In the genomic region with DNA sequence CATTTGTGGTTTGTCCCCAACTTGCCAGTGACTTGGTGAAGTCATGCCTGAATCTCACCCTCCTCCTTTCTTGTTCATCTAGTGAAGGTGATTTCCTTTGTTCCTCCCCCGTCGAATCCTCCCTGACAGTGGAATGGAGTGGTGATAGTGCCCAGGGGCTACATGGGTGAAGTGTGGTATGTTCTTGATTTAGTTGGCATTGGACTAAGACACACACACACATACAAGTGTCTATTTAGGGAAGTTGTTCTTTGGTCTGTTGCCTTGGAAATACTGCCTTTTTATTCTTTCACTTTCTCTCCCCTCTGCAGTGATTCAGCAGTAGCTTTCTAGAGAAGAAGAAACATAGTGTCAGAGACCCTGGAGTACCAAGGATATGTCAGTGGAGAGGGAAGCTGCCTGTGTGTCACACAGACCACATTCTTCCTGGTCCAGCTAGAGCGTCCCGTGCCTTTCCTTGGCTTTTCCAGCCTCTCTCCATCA, we compare ENCODE assay signal across 8 cellular contexts. TPM values are rescaled to one million over a fixed set of nuclear protein-coding genes. Genes with fewer than 3 reads are reported as not detected.
DNase-seq lines count a peak whose midpoint lies in the region; ATAC-seq and TF ChIP-seq lines count a peak whose summit lies in the region.

No MANE protein-coding gene starts in this region.

- H3K27ac ChIP-seq in SK-N-SH (ENCODE audit: low read depth in 2 of 2, low read length in 1 of 2) = peak overlapping the region; percentile 3 to 62; a peak in 1 of 4 replicates
- H3K27ac ChIP-seq in gastroesophageal sphincter = peak overlapping the region; percentile 24 to 59 (median 48)

- no peak for TF ChIP-seq RAD21 in SK-N-SH (IDR thresholded peaks at IDR 0.05; ENCODE audit: low read length)

- no peak overlapping the region for H3K4me2 ChIP-seq in SK-N-SH

- no peaks in the 10 kb centered on the region for H3K9me2 ChIP-seq in SK-N-SH

- no peak overlapping the region for H3K9ac ChIP-seq in SK-N-SH

- H4K20me1 ChIP-seq in SK-N-SH (ENCODE audit: insufficient read depth) = 0 out of 2 replicates have a peak, but pooled peaks cover 7% of the 10 kb centered on the region

- H3K9me3 ChIP-seq in SK-N-SH = no peaks in the 10 kb centered on the region
- no peaks in the 10 kb centered on the region for H3K9me3 ChIP-seq in gastroesophageal sphincter

- POLR2A ChIA-PET in SK-N-SH (lab: Yijun Ruan, JAX) = no interaction called here

- no peak overlapping the region for H2AFZ ChIP-seq in SK-N-SH (ENCODE audit: low read depth)

- WGBS in SK-N-SH (ENCODE audit: low lambda C conversion rate) = 92% methylated on average over 4 of the region's 4 CpGs
- 39 to 53% methylated on average over 4 of the region's 4 CpGs for WGBS in gastroesophageal sphincter (ENCODE audit: low coverage in 1 of 2), 2 donors

- CTCF ChIA-PET in SK-N-SH (lab: Yijun Ruan, JAX) = no interaction called here

- peak; percentile 55 for ATAC-seq in GM18498 (IDR thresholded peaks at IDR 0.05; ENCODE audit: unreplicated experiment)
- peak; percentile 51 for ATAC-seq in HG02610 (IDR thresholded peaks at IDR 0.05; ENCODE audit: unreplicated experiment)
- peak; percentile 37 for ATAC-seq in gastroesophageal sphincter
- no peak for ATAC-seq in esophagus mucosa

- TF ChIP-seq EP300 in SK-N-SH (IDR thresholded peaks at IDR 0.05; ENCODE audit: borderline replicate concordance in 1 of 2, low read depth in 1 of 2, low read length in 1 of 2) (no peak), gastroesophageal sphincter (IDR thresholded peaks at IDR 0.05) (no peak)

- H3K36me3 ChIP-seq in SK-N-SH (replicated peaks in 1 of 2; ENCODE audit: control insufficient read depth in 1 of 2, insufficient read depth in 2 of 2, low read length in 1 of 2) (peaks cover 0 to 5% of the 10 kb centered on the region in 2 experiments), gastroesophageal sphincter (peaks cover 0 to 9% of the 10 kb centered on the region in 2 donors)

- peaks cover 5% of the 10 kb centered on the region for H3F3A ChIP-seq in SK-N-SH (replicated peaks; ENCODE audit: insufficient read depth)

- H3K4me3 ChIP-seq in SK-N-SH (ENCODE audit: low read depth in 2 of 2, low read length in 1 of 2) = no peak overlapping the region
- H3K4me3 ChIP-seq in gastroesophageal sphincter = no peak overlapping the region

- H3K27me3 ChIP-seq in SK-N-SH (ENCODE audit: insufficient read depth) = no peaks in the 10 kb centered on the region
- H3K27me3 ChIP-seq in gastroesophageal sphincter = no peaks in the 10 kb centered on the region

- no peak for TF ChIP-seq CTCF in SK-N-SH (IDR thresholded peaks at IDR 0.05)
- TF ChIP-seq CTCF in gastroesophageal sphincter (IDR thresholded peaks at IDR 0.05) = no peak

- H3K79me2 ChIP-seq in SK-N-SH (ENCODE audit: insufficient read depth) = peaks cover 45% of the 10 kb centered on the region

- DNase-seq in SK-N-SH (no peak), ureter (ENCODE audit: low spot score) (peak; percentile 31), retina (no peak), NCI-H2227 treated with DMSO at 0.1 percent for 48 hours (lab: John Stamatoyannopoulos, UW) (no peak)

- no peak for TF ChIP-seq POLR2A in gastroesophageal sphincter (IDR thresholded peaks at IDR 0.05)

- H3K4me1 ChIP-seq in SK-N-SH (ENCODE audit: control insufficient read depth in 1 of 2, insufficient read depth in 2 of 2, low read depth in 1 of 2, low read length in 1 of 2) (peaks cover 8 to 25% of the 10 kb centered on the region in 2 experiments; a peak in 2 of 4 replicates), gastroesophageal sphincter (peaks cover 3 to 96% (median 35%) of the 10 kb centered on the region in 3 donors)

TF ChIP-seq in SK-N-SH, 30 proteins besides CTCF, POLR2A, EP300 and RAD21:
- TF ChIP-seq NFIC (IDR thresholded peaks at IDR 0.05; ENCODE audit: borderline replicate concordance) (no peak), TAF1 (IDR thresholded peaks at IDR 0.05; ENCODE audit: borderline replicate concordance, low read depth, low read length) (no peak), TCF12 (IDR thresholded peaks at IDR 0.05) (no peak), YY1 (IDR thresholded peaks at IDR 0.05; ENCODE audit: low read depth) (no peak), CHD2 (IDR thresholded peaks at IDR 0.05; ENCODE audit: low read length, partially characterized antibody) (no peak), TEAD4 (IDR thresholded peaks at IDR 0.05; ENCODE audit: borderline replicate concordance, insufficient read depth) (no peak), FOXM1 (IDR thresholded peaks at IDR 0.05; ENCODE audit: low read depth) (no peak), GATA2 (CRISPR knock-in tag; IDR thresholded peaks at IDR 0.05) (no peak), FOSL2 (IDR thresholded peaks at IDR 0.05; ENCODE audit: borderline replicate concordance, low read depth) (no peak), RXRA (IDR thresholded peaks at IDR 0.05; ENCODE audit: borderline replicate concordance, low read depth) (no peak), POLR2AphosphoS5 (IDR thresholded peaks at IDR 0.05; ENCODE audit: low read depth, low read length) (no peak), MEF2A (IDR thresholded peaks at IDR 0.05; ENCODE audit: borderline replicate concordance, low read depth) (no peak), EZH2phosphoT487 (IDR thresholded peaks at IDR 0.05; ENCODE audit: borderline replicate concordance, low read depth) (no peak), SIN3A (IDR thresholded peaks at IDR 0.05; ENCODE audit: borderline replicate concordance, low read depth, low read length) (no peak), RFX5 (IDR thresholded peaks at IDR 0.05; ENCODE audit: low read length) (no peak)
- TF ChIP-seq, protein P1, sequence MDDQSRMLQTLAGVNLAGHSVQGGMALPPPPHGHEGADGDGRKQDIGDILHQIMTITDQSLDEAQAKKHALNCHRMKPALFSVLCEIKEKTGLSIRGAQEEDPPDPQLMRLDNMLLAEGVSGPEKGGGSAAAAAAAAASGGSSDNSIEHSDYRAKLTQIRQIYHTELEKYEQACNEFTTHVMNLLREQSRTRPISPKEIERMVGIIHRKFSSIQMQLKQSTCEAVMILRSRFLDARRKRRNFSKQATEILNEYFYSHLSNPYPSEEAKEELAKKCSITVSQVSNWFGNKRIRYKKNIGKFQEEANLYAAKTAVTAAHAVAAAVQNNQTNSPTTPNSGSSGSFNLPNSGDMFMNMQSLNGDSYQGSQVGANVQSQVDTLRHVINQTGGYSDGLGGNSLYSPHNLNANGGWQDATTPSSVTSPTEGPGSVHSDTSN (IDR thresholded peaks at IDR 0.05) = no peak
- TF ChIP-seq, protein P2, sequence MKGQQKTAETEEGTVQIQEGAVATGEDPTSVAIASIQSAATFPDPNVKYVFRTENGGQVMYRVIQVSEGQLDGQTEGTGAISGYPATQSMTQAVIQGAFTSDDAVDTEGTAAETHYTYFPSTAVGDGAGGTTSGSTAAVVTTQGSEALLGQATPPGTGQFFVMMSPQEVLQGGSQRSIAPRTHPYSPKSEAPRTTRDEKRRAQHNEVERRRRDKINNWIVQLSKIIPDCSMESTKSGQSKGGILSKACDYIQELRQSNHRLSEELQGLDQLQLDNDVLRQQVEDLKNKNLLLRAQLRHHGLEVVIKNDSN (IDR thresholded peaks at IDR 0.05; ENCODE audit: borderline replicate concordance, low read depth) = no peak
- TF ChIP-seq, protein P3, sequence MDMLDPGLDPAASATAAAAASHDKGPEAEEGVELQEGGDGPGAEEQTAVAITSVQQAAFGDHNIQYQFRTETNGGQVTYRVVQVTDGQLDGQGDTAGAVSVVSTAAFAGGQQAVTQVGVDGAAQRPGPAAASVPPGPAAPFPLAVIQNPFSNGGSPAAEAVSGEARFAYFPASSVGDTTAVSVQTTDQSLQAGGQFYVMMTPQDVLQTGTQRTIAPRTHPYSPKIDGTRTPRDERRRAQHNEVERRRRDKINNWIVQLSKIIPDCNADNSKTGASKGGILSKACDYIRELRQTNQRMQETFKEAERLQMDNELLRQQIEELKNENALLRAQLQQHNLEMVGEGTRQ (IDR thresholded peaks at IDR 0.05; ENCODE audit: borderline replicate concordance, low read depth, low read length) = no peak

RNA-seq across cellular contexts. Expression of a gene that starts 10.9 kb away (rescaled TPM):
- 15.0 and 18.3 TPM in 2 replicates for polyA plus RNA-seq in SK-N-SH (2012; rRNA removed)
- polyA plus RNA-seq in SK-N-SH (2012; cell fraction: cytosol; rRNA removed) = 7.8 and 12.0 TPM in 2 replicates
- 31.3 and 31.4 TPM in 2 replicates for polyA plus RNA-seq in SK-N-SH (2012; cell fraction: nucleus; rRNA removed)
- total RNA-seq in gastroesophageal sphincter (10 to 100 TPM; 30.2 to 45.1 (median 37.8) TPM), ureter (80.6 TPM), esophagus mucosa (8.2 TPM)
